12 cellular contexts compared by ENCODE assay signal in the genomic region with DNA sequence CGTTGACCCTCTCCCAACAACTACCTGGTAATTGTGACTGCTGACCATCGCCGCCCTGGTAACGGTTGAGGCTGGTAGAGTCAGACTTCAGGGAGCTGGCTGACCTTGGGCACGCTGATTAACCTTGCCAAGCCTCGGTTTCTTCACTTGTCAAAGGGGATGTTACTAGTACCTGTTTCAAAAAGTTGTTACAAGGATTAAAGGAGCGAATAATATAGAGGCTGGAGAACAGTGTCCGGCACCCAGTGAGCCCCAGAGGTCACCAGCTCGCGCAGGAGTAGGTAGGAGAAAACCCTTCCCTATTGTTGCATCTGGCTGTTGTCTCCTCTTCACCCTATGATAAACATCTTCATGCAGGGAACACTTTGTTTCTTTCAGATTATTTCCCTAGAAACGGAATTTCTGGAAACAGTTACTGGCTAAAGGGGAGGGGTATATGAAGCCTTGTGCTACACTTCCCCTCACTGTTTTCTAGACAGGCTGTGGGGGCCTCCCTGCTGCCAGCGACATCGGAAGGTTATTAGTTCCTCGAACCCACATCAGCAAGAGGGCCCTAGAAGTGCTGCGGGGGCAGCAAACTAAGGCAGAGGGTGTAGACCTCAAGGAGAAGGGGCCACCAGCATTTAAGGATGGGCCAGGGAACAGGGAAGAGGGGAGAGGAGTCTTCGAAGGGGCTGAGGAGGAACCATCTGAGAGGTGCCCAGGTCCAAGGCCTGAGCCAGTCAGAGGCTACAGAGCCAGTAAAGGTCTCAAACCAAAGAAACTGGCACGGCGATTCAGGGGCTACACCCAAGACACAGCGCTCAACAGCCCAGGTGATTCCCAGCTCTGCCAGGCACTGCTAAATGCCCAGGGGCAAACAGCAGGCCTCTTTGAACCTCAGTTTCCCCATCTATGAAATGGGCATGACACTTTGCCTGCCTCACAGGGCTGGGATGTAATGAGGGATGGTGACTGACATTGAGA. TPM values are rescaled to one million over a fixed set of nuclear protein-coding genes. Genes with fewer than 3 reads are reported as not detected.
DNase-seq lines count a peak whose midpoint lies in the region; ATAC-seq, FAIRE-seq and TF ChIP-seq lines count a peak whose summit lies in the region.
"Had no signal": no experiment of that assay in that cellular context is flagged by ENCODE, and none has a peak within 500 bp of the region (broad histone marks: within the 10 kb centered on the region; RNA-seq: fewer than 3 reads in every experiment).

No MANE protein-coding gene starts in this region.

- no peaks in the 10 kb centered on the region for H3K27me3 ChIP-seq in right lobe of liver
- H3K27me3 ChIP-seq: tibial artery had no signal

- peaks cover 26% of the 10 kb centered on the region for H3K36me3 Mint-ChIP-seq in activated CD4-positive, alpha-beta T cell treated with anti-CD3 and anti-CD28 coated beads, Interleukin-2, amount 10 ng/mL, durations not matched to agents 7 days and 5 days (ENCODE audit: low read depth)
- H3K36me3 Mint-ChIP-seq in activated naive CD8-positive, alpha-beta T cell, result peaks cover 8% of the 10 kb centered on the region
- H3K36me3 Mint-ChIP-seq: memory B cell had no signal

- POLR2A ChIA-PET in activated CD4-positive, alpha-beta T cell treated with anti-CD3 and anti-CD28 coated beads, Interleukin-2, amount 10 ng/mL, durations not matched to agents 7 days and 5 days (lab: Charles Lee), result no interaction called here

- H3K27ac Mint-ChIP-seq in activated CD4-positive, alpha-beta T cell treated with anti-CD3 and anti-CD28 coated beads, Interleukin-2, amount 10 ng/mL, durations not matched to agents 7 days and 5 days, result peak overlapping the region; percentile 71
- peak overlapping the region; percentile 90 for H3K27ac Mint-ChIP-seq in activated naive CD8-positive, alpha-beta T cell
- H3K27ac Mint-ChIP-seq: memory B cell had no signal

- H3K4me3 Mint-ChIP-seq in activated CD4-positive, alpha-beta T cell treated with anti-CD3 and anti-CD28 coated beads, Interleukin-2, amount 10 ng/mL, durations not matched to agents 7 days and 5 days, result no peak overlapping the region
- peak overlapping the region; percentile 31 for H3K4me3 Mint-ChIP-seq in activated naive CD8-positive, alpha-beta T cell
- H3K4me3 Mint-ChIP-seq: memory B cell had no signal

- no peaks in the 10 kb centered on the region for H3K27me3 Mint-ChIP-seq in activated CD4-positive, alpha-beta T cell treated with anti-CD3 and anti-CD28 coated beads, Interleukin-2, amount 10 ng/mL, durations not matched to agents 7 days and 5 days
- no peaks in the 10 kb centered on the region for H3K27me3 Mint-ChIP-seq in activated naive CD8-positive, alpha-beta T cell

- no peak for TF ChIP-seq CTCF in right lobe of liver (IDR thresholded peaks at IDR 0.05)

- no peaks in the 10 kb centered on the region for H3K9me3 Mint-ChIP-seq in activated CD4-positive, alpha-beta T cell treated with anti-CD3 and anti-CD28 coated beads, Interleukin-2, amount 10 ng/mL, durations not matched to agents 7 days and 5 days
- H3K9me3 Mint-ChIP-seq in activated naive CD8-positive, alpha-beta T cell (ENCODE audit: low read depth), result no peaks in the 10 kb centered on the region
- H3K9me3 Mint-ChIP-seq: memory B cell had no signal

- no peaks in the 10 kb centered on the region for H3K4me1 ChIP-seq in right lobe of liver

- peaks cover 47% of the 10 kb centered on the region for H3K4me1 Mint-ChIP-seq in activated CD4-positive, alpha-beta T cell treated with anti-CD3 and anti-CD28 coated beads, Interleukin-2, amount 10 ng/mL, durations not matched to agents 7 days and 5 days
- peaks cover 45% of the 10 kb centered on the region for H3K4me1 Mint-ChIP-seq in activated naive CD8-positive, alpha-beta T cell (ENCODE audit: low read depth)
- H3K4me1 Mint-ChIP-seq: memory B cell had no signal

- CTCF ChIA-PET in activated CD4-positive, alpha-beta T cell treated with anti-CD3 and anti-CD28 coated beads, Interleukin-2, amount 10 ng/mL, durations not matched to agents 7 days and 5 days (lab: Charles Lee), result interaction anchor here (0.6 to 7.6 kb wide), 8 partner anchors 10 to 204 kb away, joined by 3 to 63 read pairs (median 4); no protein-coding TSS in a partner anchor

- intact Hi-C loops in right lobe of liver (cut with DNase I), result no loop called here

- DNase-seq in activated CD4-positive, alpha-beta T cell treated with anti-CD3 and anti-CD28 coated beads, Interleukin-2, amount 10 ng/mL, durations not matched to agents 7 days and 5 days, result no peak
- DNase-seq in activated CD4-positive, alpha-beta T cell treated with anti-CD3 and anti-CD28 coated beads, Interleukin-2, amount 50 U/mL, for 4 hours, result no peak
- DNase-seq in right lobe of liver, result peak in 2 of 3 donors; percentile 37 to 39
- DNase-seq in GM19239 (ENCODE audit: insufficient read length, low spot score), result no peak
- no peak for DNase-seq in NCI-H1092 (lab: John Stamatoyannopoulos, UW)
- no peak for DNase-seq in stimulated activated CD8-positive, alpha-beta memory T cell treated with anti-CD3 and anti-CD28 coated beads, Interleukin-4, amount 100 ng/mL, for 48 hours
- DNase-seq: MM.1S had no signal

- TF ChIP-seq POLR2A in right lobe of liver (IDR thresholded peaks at IDR 0.05), result no peak

- WGBS in right lobe of liver (ENCODE audit: insufficient coverage, low coverage, low lambda C conversion rate, missing lambda C conversion rate), result 61% methylated on average over 11 of the region's 19 CpGs

- H3K9me3 ChIP-seq in right lobe of liver, result no peaks in the 10 kb centered on the region
- H3K9me3 ChIP-seq: tibial artery had no signal

- no peak overlapping the region for H3K4me3 ChIP-seq in right lobe of liver
- H3K4me3 ChIP-seq: tibial artery had no signal

- no peak for FAIRE-seq in GM19239 (lab: Jason Lieb, UNC)

- no peaks in the 10 kb centered on the region for H3K36me3 ChIP-seq in right lobe of liver
- H3K36me3 ChIP-seq: tibial artery had no signal

- no peak for ATAC-seq in right lobe of liver

- H3K27ac ChIP-seq in right lobe of liver (no peak overlapping the region), temporal lobe (ENCODE audit: low read depth, low read length) (peak overlapping the region; percentile 46)
- H3K27ac ChIP-seq: tibial artery had no signal

RNA-seq across cellular contexts. Expression of a gene that starts 37.6 kb away (rescaled TPM):
- 10 to 100 TPM; 21.7 to 25.5 TPM for total RNA-seq in activated CD4-positive, alpha-beta T cell treated with anti-CD3 and anti-CD28 coated beads, Interleukin-2, amount 10 ng/mL, durations not matched to agents 7 days and 5 days
- total RNA-seq in right lobe of liver, result 1 to 10 TPM in 2 of 6 experiments, under 1 TPM in 4; 0.29 to 2.5 (median 0.87) TPM
- total RNA-seq in temporal lobe, result 3.0 TPM
- total RNA-seq: NCI-H460 had no signal

Comparison
In these comparisons a context has a peak if more than half of its experiments do, and no peak if none do; other contexts are left out.
1. DNase-seq: peak in right lobe of liver (2 of 3); none in activated CD4-positive, alpha-beta T cell treated with anti-CD3 and anti-CD28 coated beads, Interleukin-2, amount 10 ng/mL, durations not matched to agents 7 days and 5 days (single experiment), activated CD4-positive, alpha-beta T cell treated with anti-CD3 and anti-CD28 coated beads, Interleukin-2, amount 50 U/mL, for 4 hours (0 of 2), GM19239 (single experiment), NCI-H1092 (single experiment) and stimulated activated CD8-positive, alpha-beta memory T cell treated with anti-CD3 and anti-CD28 coated beads, Interleukin-4, amount 100 ng/mL, for 48 hours (single experiment).